In the genomic region with DNA sequence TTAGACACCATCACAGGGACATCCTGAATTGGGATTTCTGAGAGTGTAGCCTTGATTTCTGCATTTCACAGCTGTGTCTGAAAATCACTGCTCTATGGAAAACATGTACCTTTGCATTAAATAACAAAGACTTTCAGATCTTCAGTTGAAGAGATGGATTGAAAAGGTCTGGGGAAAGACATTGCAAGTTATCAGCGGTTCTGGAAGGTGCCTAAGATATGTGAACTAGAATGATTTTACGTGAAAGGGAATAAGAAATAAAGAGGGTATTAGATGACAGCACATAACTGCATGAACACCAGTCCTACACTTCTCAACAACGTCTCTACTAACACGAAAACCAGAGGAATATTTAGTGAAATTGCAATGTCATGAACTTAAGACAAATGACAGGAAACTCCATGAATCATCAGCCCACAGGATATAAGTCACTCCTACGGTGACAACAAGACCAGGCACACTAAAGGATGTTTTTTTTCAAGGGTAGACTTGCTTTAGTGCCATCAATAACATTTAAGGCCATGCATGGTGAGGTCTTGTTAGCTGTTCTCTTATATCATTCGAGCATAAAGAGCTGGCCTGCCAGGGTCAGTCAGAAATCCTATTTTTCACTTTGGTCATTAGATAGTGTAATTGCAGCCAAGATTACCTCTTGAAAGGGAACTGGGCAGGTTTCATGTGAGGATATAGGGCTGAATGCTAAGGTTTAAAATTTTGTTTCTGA, we compare ENCODE assay signal across 1 cellular context.
TF ChIP-seq lines count a peak whose summit lies in the region.

No MANE protein-coding gene starts in this region.

TF ChIP-seq in K562, 482 proteins besides CTCF, POLR2A, EP300 and RAD21 (continued from another document and continues in another):
- TF ChIP-seq, protein P1, sequence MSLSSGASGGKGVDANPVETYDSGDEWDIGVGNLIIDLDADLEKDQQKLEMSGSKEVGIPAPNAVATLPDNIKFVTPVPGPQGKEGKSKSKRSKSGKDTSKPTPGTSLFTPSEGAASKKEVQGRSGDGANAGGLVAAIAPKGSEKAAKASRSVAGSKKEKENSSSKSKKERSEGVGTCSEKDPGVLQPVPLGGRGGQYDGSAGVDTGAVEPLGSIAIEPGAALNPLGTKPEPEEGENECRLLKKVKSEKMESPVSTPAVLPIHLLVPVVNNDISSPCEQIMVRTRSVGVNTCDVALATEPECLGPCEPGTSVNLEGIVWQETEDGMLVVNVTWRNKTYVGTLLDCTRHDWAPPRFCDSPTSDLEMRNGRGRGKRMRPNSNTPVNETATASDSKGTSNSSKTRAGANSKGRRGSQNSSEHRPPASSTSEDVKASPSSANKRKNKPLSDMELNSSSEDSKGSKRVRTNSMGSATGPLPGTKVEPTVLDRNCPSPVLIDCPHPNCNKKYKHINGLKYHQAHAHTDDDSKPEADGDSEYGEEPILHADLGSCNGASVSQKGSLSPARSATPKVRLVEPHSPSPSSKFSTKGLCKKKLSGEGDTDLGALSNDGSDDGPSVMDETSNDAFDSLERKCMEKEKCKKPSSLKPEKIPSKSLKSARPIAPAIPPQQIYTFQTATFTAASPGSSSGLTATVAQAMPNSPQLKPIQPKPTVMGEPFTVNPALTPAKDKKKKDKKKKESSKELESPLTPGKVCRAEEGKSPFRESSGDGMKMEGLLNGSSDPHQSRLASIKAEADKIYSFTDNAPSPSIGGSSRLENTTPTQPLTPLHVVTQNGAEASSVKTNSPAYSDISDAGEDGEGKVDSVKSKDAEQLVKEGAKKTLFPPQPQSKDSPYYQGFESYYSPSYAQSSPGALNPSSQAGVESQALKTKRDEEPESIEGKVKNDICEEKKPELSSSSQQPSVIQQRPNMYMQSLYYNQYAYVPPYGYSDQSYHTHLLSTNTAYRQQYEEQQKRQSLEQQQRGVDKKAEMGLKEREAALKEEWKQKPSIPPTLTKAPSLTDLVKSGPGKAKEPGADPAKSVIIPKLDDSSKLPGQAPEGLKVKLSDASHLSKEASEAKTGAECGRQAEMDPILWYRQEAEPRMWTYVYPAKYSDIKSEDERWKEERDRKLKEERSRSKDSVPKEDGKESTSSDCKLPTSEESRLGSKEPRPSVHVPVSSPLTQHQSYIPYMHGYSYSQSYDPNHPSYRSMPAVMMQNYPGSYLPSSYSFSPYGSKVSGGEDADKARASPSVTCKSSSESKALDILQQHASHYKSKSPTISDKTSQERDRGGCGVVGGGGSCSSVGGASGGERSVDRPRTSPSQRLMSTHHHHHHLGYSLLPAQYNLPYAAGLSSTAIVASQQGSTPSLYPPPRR (CRISPR knock-in tag; IDR thresholded peaks at IDR 0.05; ENCODE audit: borderline replicate concordance): no peak
- TF ChIP-seq SRSF3 (IDR thresholded peaks at IDR 0.05; ENCODE audit: insufficient read depth, low read length) (no peak), ZNF644 (tag; IDR thresholded peaks at IDR 0.05; ENCODE audit: low read depth) (peak; percentile 84), ZNF354B (CRISPR knock-in tag; IDR thresholded peaks at IDR 0.05) (no peak), PHF8 (IDR thresholded peaks at IDR 0.05; ENCODE audit: borderline replicate concordance, low read length) (no peak), ETV1 (tag; conservative IDR thresholded peaks at IDR 0.05; ENCODE audit: low read depth) (peak; percentile 100), KAT7 (CRISPR knock-in tag; IDR thresholded peaks at IDR 0.05; ENCODE audit: borderline replicate concordance) (peak; percentile 65; the same call in 1 of the 2 replicates), MCM2 (IDR thresholded peaks at IDR 0.05; ENCODE audit: low read depth) (no peak), ESRRB (CRISPR knock-in tag; IDR thresholded peaks at IDR 0.05; ENCODE audit: borderline replicate concordance) (no peak), MTF1 (CRISPR knock-in tag; IDR thresholded peaks at IDR 0.05; ENCODE audit: borderline replicate concordance) (no peak), U2AF2 (optimal IDR thresholded peaks at IDR 0.05; ENCODE audit: low read depth, low read length) (no peak), ZNF780A (CRISPR knock-in tag; IDR thresholded peaks at IDR 0.05) (no peak), FOXM1 (IDR thresholded peaks at IDR 0.05; ENCODE audit: low read depth) (peak; percentile 83), FOXM1 (CRISPR knock-in tag; IDR thresholded peaks at IDR 0.05; ENCODE audit: low read depth) (no peak), TFAP4 (CRISPR knock-in tag; IDR thresholded peaks at IDR 0.05; ENCODE audit: borderline replicate concordance) (no peak), ZNF212 (CRISPR knock-in tag; IDR thresholded peaks at IDR 0.05) (no peak), U2AF1 (optimal IDR thresholded peaks at IDR 0.05; ENCODE audit: low read depth, low read length) (no peak), ZNF143 (CRISPR knock-in tag; IDR thresholded peaks at IDR 0.05) (no peak), ZNF133 (CRISPR knock-in tag; IDR thresholded peaks at IDR 0.05) (no peak), CHD1 (IDR thresholded peaks at IDR 0.05; ENCODE audit: low read length) (no peak), CSDE1 (IDR thresholded peaks at IDR 0.05) (no peak), CREB3L1 (IDR thresholded peaks at IDR 0.05; ENCODE audit: borderline replicate concordance, low read depth) (peak; percentile 42; the same call in 1 of the 2 replicates), ZNF274 (IDR thresholded peaks at IDR 0.05; ENCODE audit: borderline replicate concordance, low read depth, low read length) (no peak), ZFP91 (CRISPR knock-in tag; IDR thresholded peaks at IDR 0.05) (no peak), STAT5B (CRISPR knock-in tag; IDR thresholded peaks at IDR 0.05) (no peak), RFX1 (IDR thresholded peaks at IDR 0.05) (no peak; the same call in 1 of the 2 replicates), ZSCAN29 (IDR thresholded peaks at IDR 0.05) (peak; percentile 82; the same call in 1 of the 2 replicates), BRF1 (IDR thresholded peaks at IDR 0.05; ENCODE audit: borderline replicate concordance, extremely low read depth, insufficient read length) (no peak), CBFA2T3 (IDR thresholded peaks at IDR 0.05) (no peak), ZBTB17 (CRISPR knock-in tag; IDR thresholded peaks at IDR 0.05) (peak; percentile 77), ZC3H4 (CRISPR knock-in tag; IDR thresholded peaks at IDR 0.05; ENCODE audit: borderline replicate concordance) (no peak), PCBP1 (IDR thresholded peaks at IDR 0.05; ENCODE audit: low read depth, low read length, poor library complexity, severe bottlenecking) (no peak), ZNF311 (CRISPR knock-in tag; IDR thresholded peaks at IDR 0.05) (peak; percentile 82), THRAP3 (IDR thresholded peaks at IDR 0.05; ENCODE audit: borderline replicate concordance) (no peak), ZEB2 (IDR thresholded peaks at IDR 0.05) (peak; percentile 64; the same call in 1 of the 2 replicates)
- TF ChIP-seq, protein P2, sequence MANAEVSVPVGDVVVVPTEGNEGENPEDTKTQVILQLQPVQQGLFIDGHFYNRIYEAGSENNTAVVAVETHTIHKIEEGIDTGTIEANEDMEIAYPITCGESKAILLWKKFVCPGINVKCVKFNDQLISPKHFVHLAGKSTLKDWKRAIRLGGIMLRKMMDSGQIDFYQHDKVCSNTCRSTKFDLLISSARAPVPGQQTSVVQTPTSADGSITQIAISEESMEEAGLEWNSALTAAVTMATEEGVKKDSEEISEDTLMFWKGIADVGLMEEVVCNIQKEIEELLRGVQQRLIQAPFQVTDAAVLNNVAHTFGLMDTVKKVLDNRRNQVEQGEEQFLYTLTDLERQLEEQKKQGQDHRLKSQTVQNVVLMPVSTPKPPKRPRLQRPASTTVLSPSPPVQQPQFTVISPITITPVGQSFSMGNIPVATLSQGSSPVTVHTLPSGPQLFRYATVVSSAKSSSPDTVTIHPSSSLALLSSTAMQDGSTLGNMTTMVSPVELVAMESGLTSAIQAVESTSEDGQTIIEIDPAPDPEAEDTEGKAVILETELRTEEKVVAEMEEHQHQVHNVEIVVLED (CRISPR knock-in tag; IDR thresholded peaks at IDR 0.05): peak; percentile 48
- TF ChIP-seq, protein P3, sequence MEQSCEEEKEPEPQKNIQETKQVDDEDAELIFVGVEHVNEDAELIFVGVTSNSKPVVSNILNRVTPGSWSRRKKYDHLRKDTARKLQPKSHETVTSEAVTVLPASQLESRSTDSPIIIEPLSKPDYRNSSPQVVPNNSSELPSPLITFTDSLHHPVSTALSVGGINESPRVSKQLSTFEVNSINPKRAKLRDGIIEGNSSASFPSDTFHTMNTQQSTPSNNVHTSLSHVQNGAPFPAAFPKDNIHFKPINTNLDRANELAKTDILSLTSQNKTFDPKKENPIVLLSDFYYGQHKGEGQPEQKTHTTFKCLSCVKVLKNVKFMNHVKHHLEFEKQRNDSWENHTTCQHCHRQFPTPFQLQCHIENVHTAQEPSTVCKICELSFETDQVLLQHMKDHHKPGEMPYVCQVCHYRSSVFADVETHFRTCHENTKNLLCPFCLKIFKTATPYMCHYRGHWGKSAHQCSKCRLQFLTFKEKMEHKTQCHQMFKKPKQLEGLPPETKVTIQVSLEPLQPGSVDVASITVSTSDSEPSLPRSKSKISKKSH (CRISPR knock-in tag; IDR thresholded peaks at IDR 0.05): 0 out of 2 replicates have a peak, but pooled peaks have one; percentile 31
- TF ChIP-seq, protein P4, sequence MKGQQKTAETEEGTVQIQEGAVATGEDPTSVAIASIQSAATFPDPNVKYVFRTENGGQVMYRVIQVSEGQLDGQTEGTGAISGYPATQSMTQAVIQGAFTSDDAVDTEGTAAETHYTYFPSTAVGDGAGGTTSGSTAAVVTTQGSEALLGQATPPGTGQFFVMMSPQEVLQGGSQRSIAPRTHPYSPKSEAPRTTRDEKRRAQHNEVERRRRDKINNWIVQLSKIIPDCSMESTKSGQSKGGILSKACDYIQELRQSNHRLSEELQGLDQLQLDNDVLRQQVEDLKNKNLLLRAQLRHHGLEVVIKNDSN (CRISPR knock-in tag; IDR thresholded peaks at IDR 0.05): no peak
- TF ChIP-seq, protein P5, sequence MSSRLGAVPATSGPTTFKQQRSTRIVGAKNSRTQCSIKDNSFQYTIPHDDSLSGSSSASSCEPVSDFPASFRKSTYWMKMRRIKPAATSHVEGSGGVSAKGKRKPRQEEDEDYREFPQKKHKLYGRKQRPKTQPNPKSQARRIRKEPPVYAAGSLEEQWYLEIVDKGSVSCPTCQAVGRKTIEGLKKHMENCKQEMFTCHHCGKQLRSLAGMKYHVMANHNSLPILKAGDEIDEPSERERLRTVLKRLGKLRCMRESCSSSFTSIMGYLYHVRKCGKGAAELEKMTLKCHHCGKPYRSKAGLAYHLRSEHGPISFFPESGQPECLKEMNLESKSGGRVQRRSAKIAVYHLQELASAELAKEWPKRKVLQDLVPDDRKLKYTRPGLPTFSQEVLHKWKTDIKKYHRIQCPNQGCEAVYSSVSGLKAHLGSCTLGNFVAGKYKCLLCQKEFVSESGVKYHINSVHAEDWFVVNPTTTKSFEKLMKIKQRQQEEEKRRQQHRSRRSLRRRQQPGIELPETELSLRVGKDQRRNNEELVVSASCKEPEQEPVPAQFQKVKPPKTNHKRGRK (tag; IDR thresholded peaks at IDR 0.05): no peak
- TF ChIP-seq, protein P6, sequence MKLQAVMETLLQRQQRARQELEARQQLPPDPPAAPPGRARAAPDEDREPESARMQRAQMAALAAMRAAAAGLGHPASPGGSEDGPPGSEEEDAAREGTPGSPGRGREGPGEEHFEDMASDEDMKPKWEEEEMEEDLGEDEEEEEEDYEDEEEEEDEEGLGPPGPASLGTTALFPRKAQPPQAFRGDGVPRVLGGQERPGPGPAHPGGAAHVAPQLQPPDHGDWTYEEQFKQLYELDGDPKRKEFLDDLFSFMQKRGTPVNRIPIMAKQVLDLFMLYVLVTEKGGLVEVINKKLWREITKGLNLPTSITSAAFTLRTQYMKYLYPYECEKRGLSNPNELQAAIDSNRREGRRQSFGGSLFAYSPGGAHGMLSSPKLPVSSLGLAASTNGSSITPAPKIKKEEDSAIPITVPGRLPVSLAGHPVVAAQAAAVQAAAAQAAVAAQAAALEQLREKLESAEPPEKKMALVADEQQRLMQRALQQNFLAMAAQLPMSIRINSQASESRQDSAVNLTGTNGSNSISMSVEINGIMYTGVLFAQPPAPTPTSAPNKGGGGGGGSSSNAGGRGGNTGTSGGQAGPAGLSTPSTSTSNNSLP (IDR thresholded peaks at IDR 0.05; ENCODE audit: borderline replicate concordance, low read depth, low read length): peak; percentile 95
